ENCODE assay signal across 27 cellular contexts in genomic region chrX:79078114-79078513, GRCh38.
DNase-seq lines count a peak whose midpoint lies in the region; ATAC-seq lines count a peak whose summit lies in the region.
"Had no signal": no experiment of that assay in that cellular context is flagged by ENCODE, and none has a peak within 500 bp of the region (broad histone marks: within the 10 kb centered on the region; RNA-seq: fewer than 3 reads in every experiment).

No MANE protein-coding gene starts in this region.

- H2BK5ac ChIP-seq in mesendoderm (ENCODE audit: low read length): no peak overlapping the region

- no peak for ATAC-seq in activated CD8-positive, alpha-beta memory T cell treated with anti-CD3 and anti-CD28 coated beads, Interleukin-2, amount 10 ng/mL, durations not matched to agents 7 days and 5 days
- no peak for ATAC-seq in T-helper 17 cell
- ATAC-seq in stimulated activated naive CD8-positive, alpha-beta T cell treated with anti-CD3 and anti-CD28 coated beads, Interleukin-15, amount 100 ng/mL, for 72 hours: no peak

- no CpG with 5 or more reads among the region's 6 CpGs for WGBS in mesendoderm (ENCODE audit: extremely low coverage, insufficient coverage, low lambda C conversion rate)

- H3K9me3 ChIP-seq in T-helper 17 cell (ENCODE audit: control insufficient read depth, low read length, poor library complexity, severe bottlenecking): no peaks in the 10 kb centered on the region

- H3K9ac ChIP-seq in mesendoderm (ENCODE audit: low read length): no peak overlapping the region
- H3K9ac ChIP-seq: BLaER1 had no signal

- H3K9me3 Mint-ChIP-seq in activated CD8-positive, alpha-beta memory T cell treated with anti-CD3 and anti-CD28 coated beads, Interleukin-2, amount 10 ng/mL, durations not matched to agents 7 days and 5 days (ENCODE audit: low read depth): peaks cover 6% of the 10 kb centered on the region
- peaks cover 12% of the 10 kb centered on the region for H3K9me3 Mint-ChIP-seq in activated naive CD8-positive, alpha-beta T cell treated with anti-CD3 and anti-CD28 coated beads for 36 hours
- peaks cover 0 to 5% of the 10 kb centered on the region in 2 donors for H3K9me3 Mint-ChIP-seq in stimulated activated naive CD8-positive, alpha-beta T cell treated with anti-CD3 and anti-CD28 coated beads, Interleukin-15, amount 100 ng/mL, for 72 hours
- H3K9me3 Mint-ChIP-seq: HFFc6 had no signal

- H2BK15ac ChIP-seq in mesendoderm (replicated peaks; ENCODE audit: low read depth): no peak overlapping the region

- no peak overlapping the region for H2BK120ac ChIP-seq in mesendoderm (ENCODE audit: low read depth, low read length)

- H3K4me2 ChIP-seq in mesendoderm (ENCODE audit: low read length): no peak overlapping the region
- H3K4me2 ChIP-seq: BLaER1, PC-9 had no signal

- no peaks in the 10 kb centered on the region for H3K27me3 ChIP-seq in mesendoderm (ENCODE audit: insufficient read depth, low read length, poor library complexity)

- DNase-seq in activated CD8-positive, alpha-beta memory T cell treated with anti-CD3 and anti-CD28 coated beads, Interleukin-2, amount 10 ng/mL, durations not matched to agents 7 days and 5 days: no peak
- DNase-seq in activated CD8-positive, alpha-beta memory T cell treated with anti-CD3 and anti-CD28 coated beads, Interleukin-2, amount 50 U/mL, for 48 hours: no peak
- no peak for DNase-seq in T-helper 17 cell
- DNase-seq in mesendoderm: peak; percentile 1
- no peak for DNase-seq in cardiac septum (ENCODE audit: low spot score)
- DNase-seq in activated naive CD8-positive, alpha-beta T cell treated with anti-CD3 and anti-CD28 coated beads for 36 hours: no peak
- DNase-seq in stimulated activated naive CD8-positive, alpha-beta T cell treated with anti-CD3 and anti-CD28 coated beads, Interleukin-15, amount 100 ng/mL, for 72 hours: no peak
- no peak for DNase-seq in T-helper 1 cell
- DNase-seq: ACHN, DMS53, EL, GF-D8, H9, HFFc6, Karpas-422, MV-4-11, NCI-H1105 treated with DMSO at 0.1 percent for 48 hours, NCI-H1694, NCI-H2081, NCI-H2171, NCI-H446 treated with DMSO at 0.1 percent for 48 hours, NCI-H526 treated with DMSO at 0.1 percent for 48 hours, PC-9, RPMI8226, SHP77 had no signal

- H3K4me3 ChIP-seq in mesendoderm (ENCODE audit: low read length): no peak overlapping the region
- H3K4me3 ChIP-seq: BLaER1, PC-9 had no signal

- H3K18ac ChIP-seq in mesendoderm (ENCODE audit: low read length): no peak overlapping the region

- no peak overlapping the region for H3K27ac ChIP-seq in mesendoderm (ENCODE audit: low read depth, low read length)
- H3K27ac ChIP-seq: 22Rv1, BLaER1, PC-9 had no signal

- H3K4ac ChIP-seq in mesendoderm (ENCODE audit: low read depth, low read length): no peak overlapping the region

- H3K27ac Mint-ChIP-seq in activated CD8-positive, alpha-beta memory T cell treated with anti-CD3 and anti-CD28 coated beads, Interleukin-2, amount 10 ng/mL, durations not matched to agents 7 days and 5 days: peak overlapping the region; percentile 11
- H3K27ac Mint-ChIP-seq in T-helper 17 cell: no peak overlapping the region
- no peak overlapping the region for H3K27ac Mint-ChIP-seq in activated naive CD8-positive, alpha-beta T cell treated with anti-CD3 and anti-CD28 coated beads for 36 hours
- no peak overlapping the region for H3K27ac Mint-ChIP-seq in stimulated activated naive CD8-positive, alpha-beta T cell treated with anti-CD3 and anti-CD28 coated beads, Interleukin-15, amount 100 ng/mL, for 72 hours
- H3K27ac Mint-ChIP-seq: H9, HFFc6 had no signal

- H2AK5ac ChIP-seq in mesendoderm (ENCODE audit: low read length): no peak overlapping the region

- H3K79me2 ChIP-seq in mesendoderm (ENCODE audit: control insufficient read depth, insufficient read depth, low read length): no peaks in the 10 kb centered on the region

- peaks cover 3% of the 10 kb centered on the region for H3K36me3 Mint-ChIP-seq in activated CD8-positive, alpha-beta memory T cell treated with anti-CD3 and anti-CD28 coated beads, Interleukin-2, amount 10 ng/mL, durations not matched to agents 7 days and 5 days
- H3K36me3 Mint-ChIP-seq in T-helper 17 cell (ENCODE audit: low read depth): no peaks in the 10 kb centered on the region
- peaks cover 4% of the 10 kb centered on the region for H3K36me3 Mint-ChIP-seq in activated naive CD8-positive, alpha-beta T cell treated with anti-CD3 and anti-CD28 coated beads for 36 hours

- no peaks in the 10 kb centered on the region for H3K36me3 ChIP-seq in mesendoderm (ENCODE audit: control insufficient read depth, insufficient read depth, low read length)
- H3K36me3 ChIP-seq: BLaER1 had no signal

- no peak overlapping the region for H4K5ac ChIP-seq in mesendoderm (ENCODE audit: low read length)

- no peak overlapping the region for H3K23ac ChIP-seq in mesendoderm (ENCODE audit: low read length)

- H3K27me3 Mint-ChIP-seq in activated CD8-positive, alpha-beta memory T cell treated with anti-CD3 and anti-CD28 coated beads, Interleukin-2, amount 10 ng/mL, durations not matched to agents 7 days and 5 days: no peaks in the 10 kb centered on the region
- H3K27me3 Mint-ChIP-seq in T-helper 17 cell: no peaks in the 10 kb centered on the region
- no peaks in the 10 kb centered on the region for H3K27me3 Mint-ChIP-seq in activated naive CD8-positive, alpha-beta T cell treated with anti-CD3 and anti-CD28 coated beads for 36 hours
- H3K27me3 Mint-ChIP-seq in stimulated activated naive CD8-positive, alpha-beta T cell treated with anti-CD3 and anti-CD28 coated beads, Interleukin-15, amount 100 ng/mL, for 72 hours: no peaks in the 10 kb centered on the region

- CTCF ChIA-PET in activated CD8-positive, alpha-beta memory T cell treated with anti-CD3 and anti-CD28 coated beads, Interleukin-2, amount 10 ng/mL, durations not matched to agents 7 days and 5 days (lab: Charles Lee): interaction anchor here (0.7 kb wide), 1 partner anchor 41 kb away, joined by 3 read pairs; no protein-coding TSS in a partner anchor

- H3K56ac ChIP-seq in mesendoderm (ENCODE audit: low read length): no peak overlapping the region

- H3K79me1 ChIP-seq in mesendoderm (ENCODE audit: low read length): no peaks in the 10 kb centered on the region

- no peaks in the 10 kb centered on the region for H3K4me1 ChIP-seq in mesendoderm (ENCODE audit: control insufficient read depth, low read depth, low read length)
- H3K4me1 ChIP-seq: BLaER1 had no signal

- intact Hi-C loops in cardiac septum (cut with DNase I): no loop called here

- peaks cover 12% of the 10 kb centered on the region for H3K4me1 Mint-ChIP-seq in activated CD8-positive, alpha-beta memory T cell treated with anti-CD3 and anti-CD28 coated beads, Interleukin-2, amount 10 ng/mL, durations not matched to agents 7 days and 5 days
- H3K4me1 Mint-ChIP-seq in T-helper 17 cell: peaks cover 4% of the 10 kb centered on the region
- peaks cover 13% of the 10 kb centered on the region for H3K4me1 Mint-ChIP-seq in activated naive CD8-positive, alpha-beta T cell treated with anti-CD3 and anti-CD28 coated beads for 36 hours
- H3K4me1 Mint-ChIP-seq in stimulated activated naive CD8-positive, alpha-beta T cell treated with anti-CD3 and anti-CD28 coated beads, Interleukin-15, amount 100 ng/mL, for 72 hours: peaks cover 8% of the 10 kb centered on the region

- H4K8ac ChIP-seq in mesendoderm (ENCODE audit: low read depth, low read length): no peak overlapping the region

- no peak overlapping the region for H3K4me3 Mint-ChIP-seq in activated CD8-positive, alpha-beta memory T cell treated with anti-CD3 and anti-CD28 coated beads, Interleukin-2, amount 10 ng/mL, durations not matched to agents 7 days and 5 days
- peak overlapping the region; percentile 49 for H3K4me3 Mint-ChIP-seq in T-helper 17 cell
- H3K4me3 Mint-ChIP-seq in activated naive CD8-positive, alpha-beta T cell treated with anti-CD3 and anti-CD28 coated beads for 36 hours: no peak overlapping the region
- no peak overlapping the region for H3K4me3 Mint-ChIP-seq in stimulated activated naive CD8-positive, alpha-beta T cell treated with anti-CD3 and anti-CD28 coated beads, Interleukin-15, amount 100 ng/mL, for 72 hours
- H3K4me3 Mint-ChIP-seq: H9, HFFc6 had no signal
